In genomic region chr4:90126805-90127204, GRCh38 we compare ENCODE assay signal across 8 cellular contexts. TPM values are rescaled to one million over a fixed set of nuclear protein-coding genes. Genes with fewer than 3 reads are reported as not detected.
DNase-seq lines count a peak whose midpoint lies in the region; ATAC-seq and TF ChIP-seq lines count a peak whose summit lies in the region.

No MANE protein-coding gene starts in this region.

- TF ChIP-seq POLR2A in vagina (IDR thresholded peaks at IDR 0.05): no peak

- peaks cover 9% of the 10 kb centered on the region for H3K4me1 ChIP-seq in vagina

- CTCF ChIA-PET in MCF 10A (lab: Yijun Ruan, JAX): no interaction called here

- peaks cover 56% of the 10 kb centered on the region for H3K27me3 Mint-ChIP-seq in stimulated activated naive CD8-positive, alpha-beta T cell treated with anti-CD3 and anti-CD28 coated beads, Interleukin-15, Interleukin-2, amounts not matched to agents 100 ng/mL and 50 ng/mL, for 24 hours
- H3K27me3 Mint-ChIP-seq in MCF 10A (ENCODE audit: insufficient read depth, unreplicated experiment): no peaks in the 10 kb centered on the region

- peak overlapping the region; percentile 71 for H3K27ac ChIP-seq in vagina

- H3K4me1 Mint-ChIP-seq in stimulated activated naive CD8-positive, alpha-beta T cell treated with anti-CD3 and anti-CD28 coated beads, Interleukin-15, Interleukin-2, amounts not matched to agents 100 ng/mL and 50 ng/mL, for 24 hours (ENCODE audit: low read depth): peaks cover 20% of the 10 kb centered on the region
- no peaks in the 10 kb centered on the region for H3K4me1 Mint-ChIP-seq in MCF 10A (ENCODE audit: insufficient read depth, unreplicated experiment)

- no peaks in the 10 kb centered on the region for H3K9me3 Mint-ChIP-seq in stimulated activated naive CD8-positive, alpha-beta T cell treated with anti-CD3 and anti-CD28 coated beads, Interleukin-15, Interleukin-2, amounts not matched to agents 100 ng/mL and 50 ng/mL, for 24 hours
- H3K9me3 Mint-ChIP-seq in MCF 10A (ENCODE audit: unreplicated experiment): no peaks in the 10 kb centered on the region

- no TSS peak for BruUV-seq in MCF 10A (replicated peaks; lab: Mats Ljungman, UMichigan)

- no peaks in the 10 kb centered on the region for H3K36me3 Mint-ChIP-seq in stimulated activated naive CD8-positive, alpha-beta T cell treated with anti-CD3 and anti-CD28 coated beads, Interleukin-15, Interleukin-2, amounts not matched to agents 100 ng/mL and 50 ng/mL, for 24 hours (ENCODE audit: low read depth)
- H3K36me3 Mint-ChIP-seq in MCF 10A (ENCODE audit: insufficient read depth, unreplicated experiment): no peaks in the 10 kb centered on the region

- intact Hi-C loops in MCF 10A (cut with micrococcal nuclease) (no loop called here), vagina (cut with DNase I) (no loop called here)

- DNase-seq in stimulated activated naive CD8-positive, alpha-beta T cell treated with anti-CD3 and anti-CD28 coated beads, Interleukin-15, Interleukin-2, amounts not matched to agents 100 U/mL and 50 U/mL, for 24 hours: no peak
- no peak for DNase-seq in MCF 10A (ENCODE audit: unreplicated experiment)
- peak; percentile 66 for DNase-seq in middle frontal gyrus (ENCODE audit: extremely low spot score, low spot score)
- no peak for DNase-seq in vagina (ENCODE audit: extremely low spot score in 2 of 2)
- no peak for DNase-seq in NCI-H1105 (lab: John Stamatoyannopoulos, UW)
- DNase-seq in left lobe of liver (ENCODE audit: low spot score): no peak

- H3K4me3 ChIP-seq in vagina: peak overlapping the region; percentile 70 to 72

- H3K4me3 Mint-ChIP-seq in stimulated activated naive CD8-positive, alpha-beta T cell treated with anti-CD3 and anti-CD28 coated beads, Interleukin-15, Interleukin-2, amounts not matched to agents 100 ng/mL and 50 ng/mL, for 24 hours: peak overlapping the region; percentile 59
- peak overlapping the region; percentile 70 for H3K4me3 Mint-ChIP-seq in MCF 10A (ENCODE audit: unreplicated experiment)

- no peaks in the 10 kb centered on the region for H3K27me3 ChIP-seq in vagina

- H3K9me3 ChIP-seq in vagina: no peaks in the 10 kb centered on the region

- no peak for ATAC-seq in stimulated activated naive CD8-positive, alpha-beta T cell treated with anti-CD3 and anti-CD28 coated beads, Interleukin-15, Interleukin-2, amounts not matched to agents 100 U/mL and 50 U/mL, for 24 hours
- ATAC-seq in left lobe of liver: no peak
- no peak for ATAC-seq in GM19328 (IDR thresholded peaks at IDR 0.05; ENCODE audit: unreplicated experiment)

- POLR2A ChIA-PET in MCF 10A (lab: Yijun Ruan, JAX): no interaction called here

- H3K27ac Mint-ChIP-seq in stimulated activated naive CD8-positive, alpha-beta T cell treated with anti-CD3 and anti-CD28 coated beads, Interleukin-15, Interleukin-2, amounts not matched to agents 100 ng/mL and 50 ng/mL, for 24 hours: no peak overlapping the region
- H3K27ac Mint-ChIP-seq in MCF 10A (ENCODE audit: low read depth, unreplicated experiment): no peak overlapping the region

- TF ChIP-seq CTCF in MCF 10A (IDR thresholded peaks at IDR 0.05; ENCODE audit: unreplicated experiment) (no peak), vagina (IDR thresholded peaks at IDR 0.05) (no peak)

- no peaks in the 10 kb centered on the region for H3K36me3 ChIP-seq in vagina

RNA-seq across cellular contexts. Expression of gene CCSER1, which starts 0.4 kb away (rescaled TPM):
- total RNA-seq in MCF 10A (2022) (0.63 and 0.74 TPM in 2 replicates), vagina (8.1 TPM), left lobe of liver (0.23 TPM)
